7 cellular contexts compared by ENCODE assay signal in the genomic region with DNA sequence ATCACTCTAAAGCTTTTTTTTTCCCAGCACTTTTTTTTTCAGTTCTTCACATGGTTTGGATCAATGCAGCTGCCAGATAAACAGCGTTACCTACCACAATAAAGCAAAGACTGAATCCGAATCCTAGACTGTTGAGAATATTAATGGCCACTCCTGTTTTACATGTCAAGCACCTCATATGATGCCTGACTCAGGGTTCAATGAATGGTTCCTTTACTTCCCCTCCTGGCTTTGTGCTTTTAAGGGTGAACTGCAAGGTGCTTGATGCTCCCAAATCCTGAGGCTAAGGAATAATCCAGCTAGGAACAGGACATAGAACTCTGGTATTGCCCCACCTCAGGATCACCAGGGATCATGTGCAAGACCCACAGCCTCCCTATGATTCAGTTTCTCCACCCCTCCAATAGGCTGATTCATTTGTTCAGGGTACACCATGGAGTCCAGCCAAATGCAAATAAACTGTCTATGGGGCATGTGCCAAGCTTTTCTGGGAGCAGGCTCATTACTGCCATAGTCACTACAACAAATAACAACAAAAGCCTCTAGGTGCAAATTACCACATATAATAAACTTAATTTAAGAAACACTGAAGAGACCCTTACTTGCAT.
DNase-seq lines count a peak whose midpoint lies in the region; ATAC-seq and TF ChIP-seq lines count a peak whose summit lies in the region.

No MANE protein-coding gene starts in this region.

- H2BK120ac ChIP-seq in IMR-90 (ENCODE audit: low read depth, low read length), result no peak overlapping the region

- no peak overlapping the region for H4K8ac ChIP-seq in IMR-90 (ENCODE audit: low read depth in 2 of 2, low read length in 2 of 2)

- H3K4me1 ChIP-seq in IMR-90 (ENCODE audit: control insufficient read depth, insufficient read depth, low read length) (peaks cover 9% of the 10 kb centered on the region), adrenal gland (replicated peaks in 1 of 2) (peaks cover 14 to 37% of the 10 kb centered on the region in 2 donors), thoracic aorta (ENCODE audit: control insufficient read depth in 1 of 2, low read depth in 2 of 2) (peaks cover 42 to 67% of the 10 kb centered on the region in 2 donors)

- intact Hi-C loops in IMR-90 (cut with micrococcal nuclease), result no loop called here
- intact Hi-C loops in adrenal gland (cut with DNase I), result no loop called here

- no TSS peak for BruUV-seq in IMR-90 (replicated peaks; lab: Mats Ljungman, UMichigan)

- H3K27ac ChIP-seq in IMR-90 (ENCODE audit: insufficient read depth, low read length) (no peak overlapping the region), adrenal gland (peak overlapping the region in 2 of 5 donors; percentile 38 to 49), thoracic aorta (peak overlapping the region in 1 of 2 donors; percentile 50)

- H3K79me1 ChIP-seq in IMR-90 (ENCODE audit: low read depth in 1 of 2, low read length in 2 of 2), result peaks cover 13 to 40% of the 10 kb centered on the region in 2 experiments; a peak in 3 of 4 replicates

- H4K20me1 ChIP-seq in IMR-90 (ENCODE audit: insufficient read depth, low read length), result peaks cover 4% of the 10 kb centered on the region

- DNase-seq in IMR-90 (peak; percentile 79), adrenal gland (peak; percentile 46 to 87 (median 60)), inferior parietal cortex (ENCODE audit: extremely low spot score) (peak; percentile 62), thoracic aorta (ENCODE audit: low spot score) (no peak)
- no peak for DNase-seq in activated CD4-positive, CD25-positive, alpha-beta regulatory T cell treated with anti-CD3 and anti-CD28 coated beads, Interleukin-2, amount 50 U/mL, for 72 hours
- DNase-seq in stimulated activated naive CD4-positive, alpha-beta T cell (lab: John Stamatoyannopoulos, UW), result no peak

- ATAC-seq in IMR-90 (ENCODE audit: low read depth), result peak; percentile 84
- peak; percentile 67 for ATAC-seq in thoracic aorta (ENCODE audit: insufficient number of reproducible peaks, low FRiP score, low read depth)
- no peak for ATAC-seq in HG03442 (IDR thresholded peaks at IDR 0.05; ENCODE audit: unreplicated experiment)

- no peak overlapping the region for H4K5ac ChIP-seq in IMR-90 (ENCODE audit: low read depth, low read length)

- no peak overlapping the region for H2AK9ac ChIP-seq in IMR-90 (replicated peaks; ENCODE audit: low read depth, low read length, poor library complexity)

- TF ChIP-seq RAD21 in IMR-90 (IDR thresholded peaks at IDR 0.05; ENCODE audit: low read length), result no peak

- H3K9me3 ChIP-seq in IMR-90 (ENCODE audit: control insufficient read depth, insufficient read depth, low read length) (no peaks in the 10 kb centered on the region), adrenal gland (replicated peaks in 1 of 3) (no peaks in the 10 kb centered on the region), thoracic aorta (no peaks in the 10 kb centered on the region)

- H3K4me3 ChIP-seq in IMR-90 (ENCODE audit: insufficient read depth, low read depth, low read length) (no peak overlapping the region), adrenal gland (no peak overlapping the region), thoracic aorta (no peak overlapping the region)

- H3K36me3 ChIP-seq in IMR-90 (ENCODE audit: control insufficient read depth, insufficient read depth, low read length) (no peaks in the 10 kb centered on the region), adrenal gland (replicated peaks in 1 of 2) (no peaks in the 10 kb centered on the region), thoracic aorta (no peaks in the 10 kb centered on the region)

- in situ Hi-C loops in IMR-90 (cut with MboI; ENCODE audit: low sequenced_read_pairs), result no loop called here

- H3K9ac ChIP-seq in IMR-90 (ENCODE audit: low read depth, low read length), result no peak overlapping the region

- dilution Hi-C loops in IMR-90 (cut with HindIII; ENCODE audit: low sequenced_read_pairs, unreplicated experiment), result no loop called here

- H3K56ac ChIP-seq in IMR-90 (ENCODE audit: extremely low read depth, insufficient read depth, low read length), result no peak overlapping the region

- no peak overlapping the region for H3K23ac ChIP-seq in IMR-90 (ENCODE audit: low read depth, low read length)

- POLR2A ChIA-PET in IMR-90 (lab: Charles Lee; ENCODE audit: unreplicated experiment), result no interaction called here

- no peak overlapping the region for H2AK5ac ChIP-seq in IMR-90 (ENCODE audit: low read depth, low read length)

- H3K27me3 ChIP-seq in IMR-90 (ENCODE audit: control insufficient read depth, insufficient read depth, low read length), result no peaks in the 10 kb centered on the region
- no peaks in the 10 kb centered on the region for H3K27me3 ChIP-seq in adrenal gland
- H3K27me3 ChIP-seq in thoracic aorta (replicated peaks; ENCODE audit: insufficient read depth), result no peaks in the 10 kb centered on the region

- peak overlapping the region; percentile 2; the same call in 1 of the 2 replicates for H3K14ac ChIP-seq in IMR-90 (replicated peaks; ENCODE audit: low read depth, low read length)

- H4K91ac ChIP-seq in IMR-90 (ENCODE audit: insufficient read depth, low read depth, low read length), result no peak overlapping the region

- WGBS in IMR-90 (ENCODE audit: extremely low coverage in 2 of 2, insufficient read length in 1 of 2), 2 experiments, result no CpG with 5 or more reads among the region's 2 CpGs
- 82 to 94% (median 86%) methylated on average over 2 of the region's 2 CpGs for WGBS in adrenal gland, 4 donors

- TF ChIP-seq CTCF in IMR-90 (conservative IDR thresholded peaks at IDR 0.05; ENCODE audit: low read depth, low read length) (no peak), adrenal gland (IDR thresholded peaks at IDR 0.05) (no peak), thoracic aorta (IDR thresholded peaks at IDR 0.05) (no peak)

- no peak overlapping the region for H2AFZ ChIP-seq in IMR-90 (replicated peaks; ENCODE audit: low read length, poor library complexity)

- H3K4ac ChIP-seq in IMR-90 (ENCODE audit: low read depth, low read length), result no peak overlapping the region

- no peak overlapping the region for H3K4me2 ChIP-seq in IMR-90 (ENCODE audit: low read depth, low read length)

- no peak overlapping the region for H3K18ac ChIP-seq in IMR-90 (ENCODE audit: low read depth, low read length)

- no peak overlapping the region for H2BK15ac ChIP-seq in IMR-90 (ENCODE audit: low read depth, low read length)

- H2BK20ac ChIP-seq in IMR-90 (ENCODE audit: low read depth, low read length), result no peak overlapping the region

- no peak overlapping the region for H2BK5ac ChIP-seq in IMR-90 (ENCODE audit: low read depth, low read length, poor library complexity, severe bottlenecking)

- TF ChIP-seq POLR2A in IMR-90 (IDR thresholded peaks at IDR 0.05; ENCODE audit: low read depth, low read length) (no peak), adrenal gland (IDR thresholded peaks at IDR 0.05) (no peak)

- peaks cover 4% of the 10 kb centered on the region for H3K9me1 ChIP-seq in IMR-90 (ENCODE audit: insufficient read depth, low read length)

- CTCF ChIA-PET in IMR-90 (lab: Yijun Ruan, JAX), result no interaction called here

TF ChIP-seq in IMR-90, 13 proteins besides CTCF, POLR2A, EP300 and RAD21:
- TF ChIP-seq CHD1 (IDR thresholded peaks at IDR 0.05; ENCODE audit: low read depth, low read length) (no peak), BHLHE40 (IDR thresholded peaks at IDR 0.05; ENCODE audit: low read depth, low read length) (peak; percentile 73), FOS (IDR thresholded peaks at IDR 0.05; ENCODE audit: low read depth, low read length) (peak; percentile 36; the same call in 1 of the 2 replicates), CEBPB (IDR thresholded peaks at IDR 0.05; ENCODE audit: low read depth, low read length) (peak; percentile 84)

Comparison
In these comparisons a context has a peak if more than half of its experiments do, and no peak if none do; other contexts are left out.
1. DNase-seq: peak in IMR-90 (single experiment), adrenal gland (7 of 7) and inferior parietal cortex (single experiment); none in thoracic aorta (single experiment), activated CD4-positive, CD25-positive, alpha-beta regulatory T cell treated with anti-CD3 and anti-CD28 coated beads, Interleukin-2, amount 50 U/mL, for 72 hours (single experiment) and stimulated activated naive CD4-positive, alpha-beta T cell (0 of 6).